20 cellular contexts compared by ENCODE assay signal in genomic region chr4:97589481-97590196, GRCh38.
DNase-seq lines count a peak whose midpoint lies in the region; ATAC-seq and TF ChIP-seq lines count a peak whose summit lies in the region.
"Had no signal": no experiment of that assay in that cellular context is flagged by ENCODE, and none has a peak within 500 bp of the region (broad histone marks: within the 10 kb centered on the region; RNA-seq: fewer than 3 reads in every experiment).

No MANE protein-coding gene starts in this region.

- H3K4me1 Mint-ChIP-seq in MCF 10A (ENCODE audit: insufficient read depth, unreplicated experiment), result no peaks in the 10 kb centered on the region
- H3K4me1 Mint-ChIP-seq in activated CD8-positive, alpha-beta memory T cell treated with anti-CD3 and anti-CD28 coated beads, Interleukin-2, amount 10 ng/mL, durations not matched to agents 7 days and 5 days, result no peaks in the 10 kb centered on the region
- H3K4me1 Mint-ChIP-seq: B cell, CD14-positive monocyte, H9 had no signal

- TF ChIP-seq CTCF in MCF 10A (IDR thresholded peaks at IDR 0.05; ENCODE audit: unreplicated experiment), result no peak
- no peak for TF ChIP-seq CTCF in breast epithelium (IDR thresholded peaks at IDR 0.05)
- TF ChIP-seq CTCF in RWPE1 (conservative IDR thresholded peaks at IDR 0.05; ENCODE audit: low read depth), result no peak

- H3K27me3 Mint-ChIP-seq in MCF 10A (ENCODE audit: insufficient read depth, unreplicated experiment), result no peaks in the 10 kb centered on the region
- no peaks in the 10 kb centered on the region for H3K27me3 Mint-ChIP-seq in activated CD8-positive, alpha-beta memory T cell treated with anti-CD3 and anti-CD28 coated beads, Interleukin-2, amount 10 ng/mL, durations not matched to agents 7 days and 5 days
- H3K27me3 Mint-ChIP-seq: B cell had no signal

- CTCF ChIA-PET in MCF 10A (lab: Yijun Ruan, JAX) (no interaction called here), RWPE1 (lab: Yijun Ruan, JAX) (no interaction called here)
- CTCF ChIA-PET in activated CD8-positive, alpha-beta memory T cell treated with anti-CD3 and anti-CD28 coated beads, Interleukin-2, amount 10 ng/mL, durations not matched to agents 7 days and 5 days (lab: Charles Lee), result no interaction called here

- peaks cover 6% of the 10 kb centered on the region for H3K9me3 Mint-ChIP-seq in MCF 10A (ENCODE audit: unreplicated experiment)
- H3K9me3 Mint-ChIP-seq in activated CD8-positive, alpha-beta memory T cell treated with anti-CD3 and anti-CD28 coated beads, Interleukin-2, amount 10 ng/mL, durations not matched to agents 7 days and 5 days (ENCODE audit: low read depth), result peaks cover 17% of the 10 kb centered on the region

- intact Hi-C loops in MCF 10A (cut with micrococcal nuclease) (no loop called here), breast epithelium (cut with DNase I; ENCODE audit: low total_unique reads) (no loop called here)

- no peaks in the 10 kb centered on the region for H3K27me3 ChIP-seq in breast epithelium

- no peaks in the 10 kb centered on the region for H3K4me1 ChIP-seq in breast epithelium

- BruUV-seq in MCF 10A (replicated peaks; lab: Mats Ljungman, UMichigan), result no TSS peak

- no peak for ATAC-seq in HG02981 (IDR thresholded peaks at IDR 0.05; ENCODE audit: unreplicated experiment)
- ATAC-seq in activated CD8-positive, alpha-beta memory T cell treated with anti-CD3 and anti-CD28 coated beads, Interleukin-2, amount 10 ng/mL, durations not matched to agents 7 days and 5 days, result no peak
- ATAC-seq: SK-N-SH treated with all-trans-retinoic acid at 6 μM for 48 hours had no signal

- DNase-seq in MCF 10A (ENCODE audit: unreplicated experiment), result peak; percentile 39
- DNase-seq in breast epithelium (ENCODE audit: low spot score in 2 of 2), result no peak
- DNase-seq in RWPE1 (ENCODE audit: low spot score), result peak; percentile 36
- DNase-seq in epithelial cell of prostate (ENCODE audit: low read depth, low spot score), result peak; percentile 29
- no peak for DNase-seq in activated CD8-positive, alpha-beta memory T cell treated with anti-CD3 and anti-CD28 coated beads, Interleukin-2, amount 10 ng/mL, durations not matched to agents 7 days and 5 days
- no peak for DNase-seq in dedifferentiated amniotic fluid mesenchymal stem cell (ENCODE audit: extremely low spot score)
- DNase-seq: DMS79 treated with DMSO at 0.1 percent for 48 hours, GM23248, H9, IMR-90, MV-4-11, NCI-H1105 treated with DMSO at 0.1 percent for 48 hours, NCI-H2029 treated with DMSO at 0.1 percent for 48 hours, NCI-H524 treated with DMSO at 0.1 percent for 48 hours, SHP77 had no signal

- POLR2A ChIA-PET in MCF 10A (lab: Yijun Ruan, JAX) (no interaction called here), RWPE1 (lab: Yijun Ruan, JAX; ENCODE audit: low non-redundant PET) (no interaction called here)

- TF ChIP-seq POLR2A in breast epithelium (IDR thresholded peaks at IDR 0.05), result no peak

- no peaks in the 10 kb centered on the region for H3K36me3 ChIP-seq in breast epithelium

- no peak overlapping the region for H3K4me3 Mint-ChIP-seq in MCF 10A (ENCODE audit: unreplicated experiment)
- H3K4me3 Mint-ChIP-seq in activated CD8-positive, alpha-beta memory T cell treated with anti-CD3 and anti-CD28 coated beads, Interleukin-2, amount 10 ng/mL, durations not matched to agents 7 days and 5 days, result no peak overlapping the region
- H3K4me3 Mint-ChIP-seq: B cell, CD14-positive monocyte, H9 had no signal

- H3K9me3 ChIP-seq in breast epithelium, result no peaks in the 10 kb centered on the region

- no peaks in the 10 kb centered on the region for H3K36me3 Mint-ChIP-seq in MCF 10A (ENCODE audit: insufficient read depth, unreplicated experiment)
- no peaks in the 10 kb centered on the region for H3K36me3 Mint-ChIP-seq in activated CD8-positive, alpha-beta memory T cell treated with anti-CD3 and anti-CD28 coated beads, Interleukin-2, amount 10 ng/mL, durations not matched to agents 7 days and 5 days
- H3K36me3 Mint-ChIP-seq: CD14-positive monocyte had no signal

- no peak overlapping the region for H3K4me3 ChIP-seq in breast epithelium
- H3K4me3 ChIP-seq: GM23248 had no signal

- H3K27ac Mint-ChIP-seq in MCF 10A (ENCODE audit: low read depth, unreplicated experiment), result no peak overlapping the region
- no peak overlapping the region for H3K27ac Mint-ChIP-seq in activated CD8-positive, alpha-beta memory T cell treated with anti-CD3 and anti-CD28 coated beads, Interleukin-2, amount 10 ng/mL, durations not matched to agents 7 days and 5 days
- H3K27ac Mint-ChIP-seq: B cell, CD14-positive monocyte, H9 had no signal

- H3K27ac ChIP-seq in breast epithelium, result no peak overlapping the region
- no peak overlapping the region for H3K27ac ChIP-seq in RWPE1
- peak overlapping the region; percentile 45 for H3K27ac ChIP-seq in epithelial cell of prostate
- H3K27ac ChIP-seq: GM23248, KMS-11 had no signal

Comparison
In these comparisons a context has a peak if more than half of its experiments do, and no peak if none do; other contexts are left out.
1. DNase-seq: peak in MCF 10A (single experiment), RWPE1 (single experiment) and epithelial cell of prostate (single experiment); none in breast epithelium (0 of 2), activated CD8-positive, alpha-beta memory T cell treated with anti-CD3 and anti-CD28 coated beads, Interleukin-2, amount 10 ng/mL, durations not matched to agents 7 days and 5 days (single experiment) and dedifferentiated amniotic fluid mesenchymal stem cell (single experiment).